Comparison of ENCODE assay signal across 1 cellular context in genomic region chr11:46238967-46239800, GRCh38.
TF ChIP-seq lines count a peak whose summit lies in the region.

No MANE protein-coding gene starts in this region.

TF ChIP-seq in K562, 482 proteins besides CTCF, POLR2A, EP300 and RAD21 (continued from another document and continues in another):
- TF ChIP-seq MGA (IDR thresholded peaks at IDR 0.05), result peak; percentile 66
- no peak for TF ChIP-seq RBM34 (IDR thresholded peaks at IDR 0.05; ENCODE audit: borderline replicate concordance, insufficient read depth, low read length)
- peak; percentile 45; the same call in 1 of the 2 replicates for TF ChIP-seq ELF1 (tag; IDR thresholded peaks at IDR 0.05)
- no peak for TF ChIP-seq ZNF551 (CRISPR knock-in tag; IDR thresholded peaks at IDR 0.05)
- no peak for TF ChIP-seq NFATC3 (IDR thresholded peaks at IDR 0.05)
- TF ChIP-seq ZNF175 (CRISPR knock-in tag; IDR thresholded peaks at IDR 0.05; ENCODE audit: low read depth), result peak; percentile 48; the same call in 1 of the 2 replicates
- 0 out of 2 replicates have a peak, but pooled peaks have one; percentile 37 for TF ChIP-seq TCF3 (CRISPR knock-in tag; IDR thresholded peaks at IDR 0.05)
- 0 out of 2 replicates have a peak, but pooled peaks have one; percentile 62 for TF ChIP-seq SMARCC2 (IDR thresholded peaks at IDR 0.05; ENCODE audit: low read depth)
- peak; percentile 87 for TF ChIP-seq CREM (IDR thresholded peaks at IDR 0.05; ENCODE audit: low read depth)
- TF ChIP-seq HDGF (IDR thresholded peaks at IDR 0.05), result 0 out of 2 replicates have a peak, but pooled peaks have one; percentile 58
- TF ChIP-seq ZFPM2 (CRISPR knock-in tag; IDR thresholded peaks at IDR 0.05), result no peak
- peak in 2 of 3 experiments; percentile 76 to 77 for TF ChIP-seq YY1 (IDR thresholded peaks at IDR 0.05; ENCODE audit: borderline replicate concordance in 1 of 3, control insufficient read depth in 1 of 3, extremely low read depth in 1 of 3, insufficient read depth in 3 of 3, insufficient read length in 1 of 3, insufficient replicate concordance in 2 of 3, low read depth in 1 of 3, low read length in 2 of 3)
- peak; percentile 70; the same call in 1 of the 2 replicates for TF ChIP-seq FOXP4 (CRISPR knock-in tag; IDR thresholded peaks at IDR 0.05; ENCODE audit: borderline replicate concordance)
- TF ChIP-seq SIN3B (IDR thresholded peaks at IDR 0.05; ENCODE audit: low read depth), result no peak; the same call in 1 of the 2 replicates
- TF ChIP-seq C11orf30 (IDR thresholded peaks at IDR 0.05; ENCODE audit: low read depth), result no peak
- peak; percentile 95 for TF ChIP-seq NR1H2 (CRISPR knock-in tag; IDR thresholded peaks at IDR 0.05)
- TF ChIP-seq L3MBTL2 (IDR thresholded peaks at IDR 0.05), result peak; percentile 83
- no peak for TF ChIP-seq MAFF (IDR thresholded peaks at IDR 0.05; ENCODE audit: low read length)
- no peak for TF ChIP-seq ZNF280A (IDR thresholded peaks at IDR 0.05; ENCODE audit: low read depth, partially characterized antibody)
- no peak for TF ChIP-seq MED1 (CRISPR knock-in tag; IDR thresholded peaks at IDR 0.05; ENCODE audit: borderline replicate concordance)
- TF ChIP-seq SREBF2 (CRISPR knock-in tag; IDR thresholded peaks at IDR 0.05), result no peak
- TF ChIP-seq ZBTB11 (CRISPR knock-in tag; IDR thresholded peaks at IDR 0.05), result no peak
- no peak for TF ChIP-seq ZFP1 (CRISPR knock-in tag; IDR thresholded peaks at IDR 0.05)
- no peak for TF ChIP-seq TFE3 (CRISPR knock-in tag; IDR thresholded peaks at IDR 0.05)
- TF ChIP-seq ETS1 (conservative IDR thresholded peaks at IDR 0.05; ENCODE audit: control insufficient read depth, low read depth, low read length), result 0 out of 2 replicates have a peak, but pooled peaks have one; percentile 76
- TF ChIP-seq MLLT1 (IDR thresholded peaks at IDR 0.05), result peak in 1 of 2 experiments; percentile 70; a peak in 2 of 4 replicates
- TF ChIP-seq ARID3A (IDR thresholded peaks at IDR 0.05; ENCODE audit: borderline replicate concordance, low read depth, low read length), result 0 out of 2 replicates have a peak, but pooled peaks have one; percentile 41
